In the genomic region with DNA sequence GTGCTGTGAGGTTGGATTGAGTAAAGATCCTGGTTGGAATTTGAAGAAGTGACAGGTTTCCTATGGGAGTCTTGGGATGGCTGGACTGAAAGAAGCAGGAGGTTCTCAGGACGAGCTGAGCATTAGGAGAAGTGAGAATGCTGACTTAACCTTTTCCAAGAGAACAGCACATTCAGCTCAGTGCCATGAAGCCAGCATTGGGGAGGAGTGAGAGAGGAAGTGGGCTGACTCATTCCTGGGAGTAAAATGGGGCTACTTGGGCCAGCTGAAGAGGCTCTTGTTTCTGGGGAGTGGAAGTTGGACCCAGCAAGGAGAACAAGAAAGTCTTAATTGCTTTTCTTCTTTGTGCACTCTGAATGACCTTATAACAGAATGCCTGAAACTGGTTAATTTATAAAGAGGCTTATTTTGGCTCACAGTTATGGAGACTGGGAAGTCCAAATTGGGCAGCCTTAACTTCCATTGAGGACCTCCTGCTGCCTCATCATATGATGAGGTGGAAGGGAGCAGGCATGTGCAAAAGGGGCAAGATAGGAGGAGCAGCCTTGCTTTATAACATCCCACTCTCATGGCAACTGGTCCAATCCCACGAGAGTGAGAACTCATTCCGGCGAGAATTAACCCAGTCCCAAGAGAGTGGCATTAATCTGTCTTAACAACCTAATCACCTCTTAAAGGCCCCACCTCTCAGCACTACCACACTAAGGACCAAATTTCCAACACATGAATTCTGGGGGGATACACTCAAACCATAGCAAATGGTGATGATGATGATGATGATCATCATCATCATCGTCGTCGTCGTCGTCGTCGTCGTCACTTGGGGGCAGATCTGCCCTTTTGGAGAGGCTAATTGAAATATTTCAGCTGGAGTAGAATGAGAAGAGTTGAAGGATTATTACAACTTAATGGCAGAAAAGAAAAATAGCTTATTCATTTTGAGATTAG, we compare ENCODE assay signal across 1 cellular context.
TF ChIP-seq lines count a peak whose summit lies in the region.

No MANE protein-coding gene starts in this region.

TF ChIP-seq in HepG2, 621 proteins besides CTCF, POLR2A, EP300 and RAD21:
- TF ChIP-seq CREB1 (IDR thresholded peaks at IDR 0.05) (peak; percentile 49), CREB1 (CRISPR knock-in tag; IDR thresholded peaks at IDR 0.05) (no peak), MAFK (conservative IDR thresholded peaks at IDR 0.05 in 1 of 2, IDR thresholded peaks at IDR 0.05 in 1 of 2; ENCODE audit: low read length in 2 of 2) (peak; percentile 28 to 55; a peak in 3 of 4 replicates), NR2F1 (CRISPR knock-in tag; IDR thresholded peaks at IDR 0.05) (no peak)
- TF ChIP-seq, protein P1, sequence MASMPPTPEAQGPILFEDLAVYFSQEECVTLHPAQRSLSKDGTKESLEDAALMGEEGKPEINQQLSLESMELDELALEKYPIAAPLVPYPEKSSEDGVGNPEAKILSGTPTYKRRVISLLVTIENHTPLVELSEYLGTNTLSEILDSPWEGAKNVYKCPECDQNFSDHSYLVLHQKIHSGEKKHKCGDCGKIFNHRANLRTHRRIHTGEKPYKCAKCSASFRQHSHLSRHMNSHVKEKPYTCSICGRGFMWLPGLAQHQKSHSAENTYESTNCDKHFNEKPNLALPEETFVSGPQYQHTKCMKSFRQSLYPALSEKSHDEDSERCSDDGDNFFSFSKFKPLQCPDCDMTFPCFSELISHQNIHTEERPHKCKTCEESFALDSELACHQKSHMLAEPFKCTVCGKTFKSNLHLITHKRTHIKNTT (CRISPR knock-in tag; IDR thresholded peaks at IDR 0.05): no peak
- TF ChIP-seq, protein P2, sequence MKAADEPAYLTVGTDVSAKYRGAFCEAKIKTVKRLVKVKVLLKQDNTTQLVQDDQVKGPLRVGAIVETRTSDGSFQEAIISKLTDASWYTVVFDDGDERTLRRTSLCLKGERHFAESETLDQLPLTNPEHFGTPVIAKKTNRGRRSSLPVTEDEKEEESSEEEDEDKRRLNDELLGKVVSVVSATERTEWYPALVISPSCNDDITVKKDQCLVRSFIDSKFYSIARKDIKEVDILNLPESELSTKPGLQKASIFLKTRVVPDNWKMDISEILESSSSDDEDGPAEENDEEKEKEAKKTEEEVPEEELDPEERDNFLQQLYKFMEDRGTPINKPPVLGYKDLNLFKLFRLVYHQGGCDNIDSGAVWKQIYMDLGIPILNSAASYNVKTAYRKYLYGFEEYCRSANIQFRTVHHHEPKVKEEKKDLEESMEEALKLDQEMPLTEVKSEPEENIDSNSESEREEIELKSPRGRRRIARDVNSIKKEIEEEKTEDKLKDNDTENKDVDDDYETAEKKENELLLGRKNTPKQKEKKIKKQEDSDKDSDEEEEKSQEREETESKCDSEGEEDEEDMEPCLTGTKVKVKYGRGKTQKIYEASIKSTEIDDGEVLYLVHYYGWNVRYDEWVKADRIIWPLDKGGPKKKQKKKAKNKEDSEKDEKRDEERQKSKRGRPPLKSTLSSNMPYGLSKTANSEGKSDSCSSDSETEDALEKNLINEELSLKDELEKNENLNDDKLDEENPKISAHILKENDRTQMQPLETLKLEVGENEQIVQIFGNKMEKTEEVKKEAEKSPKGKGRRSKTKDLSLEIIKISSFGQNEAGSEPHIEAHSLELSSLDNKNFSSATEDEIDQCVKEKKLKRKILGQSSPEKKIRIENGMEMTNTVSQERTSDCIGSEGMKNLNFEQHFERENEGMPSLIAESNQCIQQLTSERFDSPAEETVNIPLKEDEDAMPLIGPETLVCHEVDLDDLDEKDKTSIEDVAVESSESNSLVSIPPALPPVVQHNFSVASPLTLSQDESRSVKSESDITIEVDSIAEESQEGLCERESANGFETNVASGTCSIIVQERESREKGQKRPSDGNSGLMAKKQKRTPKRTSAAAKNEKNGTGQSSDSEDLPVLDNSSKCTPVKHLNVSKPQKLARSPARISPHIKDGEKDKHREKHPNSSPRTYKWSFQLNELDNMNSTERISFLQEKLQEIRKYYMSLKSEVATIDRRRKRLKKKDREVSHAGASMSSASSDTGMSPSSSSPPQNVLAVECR (CRISPR knock-in tag; IDR thresholded peaks at IDR 0.05; ENCODE audit: borderline replicate concordance): no peak
TF ChIP-seq in HepG2: peak in this region for 2.
